8 cellular contexts compared by ENCODE assay signal in genomic region chr2:111315188-111315917, GRCh38.
DNase-seq lines count a peak whose midpoint lies in the region; ATAC-seq, FAIRE-seq and TF ChIP-seq lines count a peak whose summit lies in the region.
"Not testable (repeated sequence)": the region's sequence is repeated elsewhere in the genome, so short reads cannot be mapped to it uniquely, and the experiment has no call there.

No MANE protein-coding gene starts in this region.

- H4K5ac ChIP-seq in IMR-90 (ENCODE audit: low read depth, low read length); mesendoderm (ENCODE audit: low read length): not testable (repeated sequence)

- H3K27me3 ChIP-seq in IMR-90 (ENCODE audit: control insufficient read depth, insufficient read depth, low read length); astrocyte (ENCODE audit: insufficient read depth, low read length); endothelial cell of umbilical vein (ENCODE audit: control insufficient read depth in 2 of 2, insufficient read depth in 2 of 2, low read length in 2 of 2); mesendoderm (ENCODE audit: insufficient read depth, low read length, poor library complexity): not testable (repeated sequence)

- dilution Hi-C loops in IMR-90 (cut with HindIII; ENCODE audit: low sequenced_read_pairs, unreplicated experiment); endothelial cell of umbilical vein (cut with MboI; ENCODE audit: extremely low pct_ligation_motif_present, low sequenced_read_pairs): not testable (repeated sequence)

- H3K23ac ChIP-seq in IMR-90 (ENCODE audit: low read depth, low read length); mesendoderm (ENCODE audit: low read length): not testable (repeated sequence)

- H3K4me3 Mint-ChIP-seq in activated B cell treated with CpG ODN at 0.5 μM for 24 hours; astrocyte (ENCODE audit: unreplicated experiment): not testable (repeated sequence)

- intact Hi-C loops in IMR-90 (cut with micrococcal nuclease); activated B cell treated with CpG ODN at 0.5 μM for 24 hours (cut with micrococcal nuclease); endothelial cell of umbilical vein (cut with micrococcal nuclease): not testable (repeated sequence)

- H3K9ac ChIP-seq in IMR-90 (ENCODE audit: low read depth, low read length); astrocyte (ENCODE audit: low read length); endothelial cell of umbilical vein (replicated peaks; ENCODE audit: extremely low read depth, insufficient read depth, low read length); mesendoderm (ENCODE audit: low read length): not testable (repeated sequence)

- H2BK20ac ChIP-seq in IMR-90 (ENCODE audit: low read depth, low read length), result not testable (repeated sequence)

- not testable (repeated sequence) for H3K9me3 ChIP-seq in IMR-90 (ENCODE audit: control insufficient read depth, insufficient read depth, low read length); astrocyte (ENCODE audit: insufficient read depth, low read depth, low read length); endothelial cell of umbilical vein (replicated peaks; ENCODE audit: control insufficient read depth, insufficient read depth, low read length)

- TF ChIP-seq POLR2A in IMR-90 (IDR thresholded peaks at IDR 0.05; ENCODE audit: low read depth, low read length); endothelial cell of umbilical vein (IDR thresholded peaks at IDR 0.05; ENCODE audit: low read depth, low read length): not testable (repeated sequence)

- not testable (repeated sequence) for H3K18ac ChIP-seq in IMR-90 (ENCODE audit: low read depth, low read length); mesendoderm (ENCODE audit: low read length)

- H3K36me3 Mint-ChIP-seq in activated B cell treated with CpG ODN at 0.5 μM for 24 hours (ENCODE audit: low read depth); astrocyte (ENCODE audit: low read depth, unreplicated experiment): not testable (repeated sequence)

- not testable (repeated sequence) for H3K14ac ChIP-seq in IMR-90 (replicated peaks; ENCODE audit: low read depth, low read length)

- peak; percentile 58 for FAIRE-seq in astrocyte (lab: Jason Lieb, UNC)
- peak; percentile 59 for FAIRE-seq in endothelial cell of umbilical vein (lab: Jason Lieb, UNC)

- not testable (repeated sequence) for H4K8ac ChIP-seq in IMR-90 (ENCODE audit: low read depth in 2 of 2, low read length in 2 of 2); mesendoderm (ENCODE audit: low read depth, low read length)

- in situ Hi-C loops in IMR-90 (cut with MboI; ENCODE audit: low sequenced_read_pairs), result not testable (repeated sequence)

- TF ChIP-seq RAD21 in IMR-90 (IDR thresholded peaks at IDR 0.05; ENCODE audit: low read length), result not testable (repeated sequence)

- not testable (repeated sequence) for H3K56ac ChIP-seq in IMR-90 (ENCODE audit: extremely low read depth, insufficient read depth, low read length); mesendoderm (ENCODE audit: low read length)

- H3K4me3 ChIP-seq in IMR-90 (ENCODE audit: insufficient read depth, low read depth, low read length); astrocyte (ENCODE audit: insufficient read depth, low read depth, low read length); endothelial cell of umbilical vein (replicated peaks in 1 of 3; ENCODE audit: insufficient read depth in 1 of 3, low read depth in 1 of 3, low read length in 3 of 3); mesendoderm (ENCODE audit: low read length): not testable (repeated sequence)

- peak overlapping the region; percentile 62 for H2BK5ac ChIP-seq in IMR-90 (ENCODE audit: low read depth, low read length, poor library complexity, severe bottlenecking)
- H2BK5ac ChIP-seq in mesendoderm (ENCODE audit: low read length), result not testable (repeated sequence)

- CTCF ChIA-PET in IMR-90 (lab: Yijun Ruan, JAX); activated B cell treated with CpG ODN at 0.5 μM for 24 hours (lab: Charles Lee); endothelial cell of umbilical vein (lab: Charles Lee): not testable (repeated sequence)

- not testable (repeated sequence) for H3K27ac ChIP-seq in IMR-90 (ENCODE audit: insufficient read depth, low read length); mesendoderm (ENCODE audit: low read depth, low read length)
- H3K27ac ChIP-seq in astrocyte (ENCODE audit: low read depth, low read length) (peak overlapping the region; percentile 47), endothelial cell of umbilical vein (ENCODE audit: insufficient read depth, low read depth, low read length) (peak overlapping the region; percentile 23)

- ATAC-seq in IMR-90 (ENCODE audit: low read depth), result not testable (repeated sequence)
- peak; percentile 76 for ATAC-seq in activated B cell treated with CpG ODN at 0.5 μM for 24 hours (ENCODE audit: low read depth)
- ATAC-seq in stimulated activated naive CD8-positive, alpha-beta T cell treated with anti-CD3 and anti-CD28 coated beads, Interleukin-15, Interleukin-2, amounts not matched to agents 100 U/mL and 50 U/mL, for 24 hours, result peak; percentile 30

- not testable (repeated sequence) for H2AFZ ChIP-seq in IMR-90 (replicated peaks; ENCODE audit: low read length, poor library complexity); astrocyte (ENCODE audit: low read depth, low read length); endothelial cell of umbilical vein (ENCODE audit: low read depth, low read length)

- H3K79me2 ChIP-seq in astrocyte (ENCODE audit: insufficient read depth, low read length); endothelial cell of umbilical vein (ENCODE audit: control insufficient read depth, insufficient read depth, low read length); mesendoderm (ENCODE audit: control insufficient read depth, insufficient read depth, low read length): not testable (repeated sequence)

- BruUV-seq in IMR-90 (replicated peaks; lab: Mats Ljungman, UMichigan), result not testable (repeated sequence)
- BruUV-seq in endothelial cell of umbilical vein (replicated peaks; lab: Mats Ljungman, UMichigan), result TSS peak; percentile 88

- TF ChIP-seq CTCF in IMR-90 (conservative IDR thresholded peaks at IDR 0.05; ENCODE audit: low read depth, low read length); activated B cell treated with CpG ODN at 0.5 μM for 24 hours (IDR thresholded peaks at IDR 0.05); astrocyte (IDR thresholded peaks at IDR 0.05; ENCODE audit: insufficient read depth, low read depth, low read length); endothelial cell of umbilical vein (IDR thresholded peaks at IDR 0.05; ENCODE audit: extremely low read depth in 1 of 2, insufficient read depth in 1 of 2, low read depth in 1 of 2, low read length in 2 of 2): not testable (repeated sequence)

- no CpG with 5 or more reads among the region's 13 CpGs for WGBS in IMR-90 (ENCODE audit: extremely low coverage in 2 of 2, insufficient read length in 1 of 2), 2 experiments
- no CpG with 5 or more reads among the region's 13 CpGs for WGBS in mesendoderm (ENCODE audit: extremely low coverage, insufficient coverage, low lambda C conversion rate)

- H4K20me1 ChIP-seq in IMR-90 (ENCODE audit: insufficient read depth, low read length); astrocyte (ENCODE audit: insufficient read depth, low read length); endothelial cell of umbilical vein (replicated peaks; ENCODE audit: control insufficient read depth, extremely low read depth, insufficient read depth, low read length): not testable (repeated sequence)

- peaks cover 3 to 11% of the 10 kb centered on the region in 2 experiments; a peak in 3 of 4 replicates for H3K79me1 ChIP-seq in IMR-90 (ENCODE audit: low read depth in 1 of 2, low read length in 2 of 2)
- not testable (repeated sequence) for H3K79me1 ChIP-seq in mesendoderm (ENCODE audit: low read length)

- H3K4me1 Mint-ChIP-seq in activated B cell treated with CpG ODN at 0.5 μM for 24 hours; astrocyte (ENCODE audit: low read depth, unreplicated experiment): not testable (repeated sequence)

- not testable (repeated sequence) for H3K4ac ChIP-seq in IMR-90 (ENCODE audit: low read depth, low read length); mesendoderm (ENCODE audit: low read depth, low read length)

- not testable (repeated sequence) for H3K9me1 ChIP-seq in IMR-90 (ENCODE audit: insufficient read depth, low read length); endothelial cell of umbilical vein (replicated peaks; ENCODE audit: control insufficient read depth, extremely low read depth, insufficient read depth, low read length)

- H3K27me3 Mint-ChIP-seq in activated B cell treated with CpG ODN at 0.5 μM for 24 hours; astrocyte (ENCODE audit: low read depth, unreplicated experiment): not testable (repeated sequence)

- H2AK9ac ChIP-seq in IMR-90 (replicated peaks; ENCODE audit: low read depth, low read length, poor library complexity), result not testable (repeated sequence)

- POLR2A ChIA-PET in IMR-90 (lab: Charles Lee; ENCODE audit: unreplicated experiment); activated B cell treated with CpG ODN at 0.5 μM for 24 hours (lab: Charles Lee); endothelial cell of umbilical vein (lab: Charles Lee): not testable (repeated sequence)

- not testable (repeated sequence) for H2BK15ac ChIP-seq in IMR-90 (ENCODE audit: low read depth, low read length); mesendoderm (replicated peaks; ENCODE audit: low read depth)

- H3K9me3 Mint-ChIP-seq in activated B cell treated with CpG ODN at 0.5 μM for 24 hours; astrocyte (ENCODE audit: unreplicated experiment): not testable (repeated sequence)

- not testable (repeated sequence) for H3K4me1 ChIP-seq in IMR-90 (ENCODE audit: control insufficient read depth, insufficient read depth, low read length); astrocyte (ENCODE audit: insufficient read depth, low read length); endothelial cell of umbilical vein (ENCODE audit: control insufficient read depth, extremely low read depth, insufficient read depth, low read length); mesendoderm (ENCODE audit: control insufficient read depth, low read depth, low read length)

- H3K36me3 ChIP-seq in IMR-90 (ENCODE audit: control insufficient read depth, insufficient read depth, low read length); astrocyte (ENCODE audit: insufficient read depth, low read length); endothelial cell of umbilical vein (ENCODE audit: control insufficient read depth in 2 of 2, extremely low read depth in 1 of 2, insufficient read depth in 2 of 2, low read length in 2 of 2); mesendoderm (ENCODE audit: control insufficient read depth, insufficient read depth, low read length): not testable (repeated sequence)

- not testable (repeated sequence) for H2BK120ac ChIP-seq in IMR-90 (ENCODE audit: low read depth, low read length); mesendoderm (ENCODE audit: low read depth, low read length)

- H4K91ac ChIP-seq in IMR-90 (ENCODE audit: insufficient read depth, low read depth, low read length), result peak overlapping the region; percentile 26; the same call in 1 of the 2 replicates

- peak; percentile 14 for DNase-seq in Daoy (ENCODE audit: low read depth)
- DNase-seq in IMR-90; activated B cell treated with CpG ODN at 0.5 μM for 24 hours; astrocyte (ENCODE audit: low read depth); endothelial cell of umbilical vein (ENCODE audit: low read depth, low spot score); stimulated activated naive CD8-positive, alpha-beta T cell treated with anti-CD3 and anti-CD28 coated beads, Interleukin-15, Interleukin-2, amounts not matched to agents 100 U/mL and 50 U/mL, for 24 hours: not testable (repeated sequence)
- peak; percentile 25 to 31 for DNase-seq in activated T-cell treated with anti-CD3 and anti-CD28 coated beads, Interleukin-2, amount 50 U/mL, for 48 hours
- DNase-seq in mesendoderm, result peak; percentile 12

- not testable (repeated sequence) for H3K4me2 ChIP-seq in IMR-90 (ENCODE audit: low read depth, low read length); astrocyte (ENCODE audit: low read length); endothelial cell of umbilical vein (ENCODE audit: insufficient read depth, low read length); mesendoderm (ENCODE audit: low read length)

- not testable (repeated sequence) for H2AK5ac ChIP-seq in IMR-90 (ENCODE audit: low read depth, low read length); mesendoderm (ENCODE audit: low read length)

- not testable (repeated sequence) for H3K27ac Mint-ChIP-seq in activated B cell treated with CpG ODN at 0.5 μM for 24 hours; astrocyte (ENCODE audit: unreplicated experiment)
